14 cellular contexts compared by ENCODE assay signal in genomic region chr16:66976746-66977145, GRCh38. TPM values are rescaled to one million over a fixed set of nuclear protein-coding genes. Genes with fewer than 3 reads are reported as not detected.
A peak's percentile ranks its signal among the peaks of the same experiment; 100 is the strongest.
DNase-seq lines count a peak whose midpoint lies in the region; ATAC-seq lines count a peak whose summit lies in the region.
"Had no signal": no experiment of that assay in that cellular context is flagged by ENCODE, and none has a peak within 500 bp of the region (broad histone marks: within the 10 kb centered on the region; RNA-seq: fewer than 3 reads in every experiment).

No MANE protein-coding gene starts in this region.

- no CpG with 5 or more reads among the region's 13 CpGs for WGBS in neuronal stem cell (ENCODE audit: extremely low coverage in 2 of 2, insufficient read length in 2 of 2, insufficient replicate concordance in 1 of 2), 2 donors

- H3K14ac ChIP-seq in neuronal stem cell (ENCODE audit: low read length), result no peak overlapping the region

- no peaks in the 10 kb centered on the region for H3K36me3 ChIP-seq in neuronal stem cell (replicated peaks in 1 of 2; ENCODE audit: control insufficient read depth in 2 of 2, insufficient read depth in 2 of 2, low read length in 2 of 2)
- H3K36me3 ChIP-seq: lower lobe of right lung, spleen, tibial artery had no signal

- peak overlapping the region; percentile 70 for H2AK5ac ChIP-seq in neuronal stem cell (ENCODE audit: low read depth, low read length)

- ATAC-seq in GM18870 (IDR thresholded peaks at IDR 0.05; ENCODE audit: unreplicated experiment), result no peak

- peaks cover 2% of the 10 kb centered on the region for H3K79me1 ChIP-seq in neuronal stem cell (ENCODE audit: low read depth, low read length)

- no peaks in the 10 kb centered on the region for H3K27me3 Mint-ChIP-seq in activated T-helper 2 cell treated with anti-CD3 and anti-CD28 coated beads, Interferon-gamma antibody, Interleukin-2, Interleukin-4, amounts not matched to agents 10 μg/mL and 5 μg/mL and 100 μg/mL, durations not matched to agents 14 hours and 24 hours and 36 hours (ENCODE audit: low read depth)

- intact Hi-C loops in activated T-helper 2 cell treated with anti-CD3 and anti-CD28 coated beads, Interferon-gamma antibody, Interleukin-2, Interleukin-4, amounts not matched to agents 10 μg/mL and 5 μg/mL and 100 μg/mL, durations not matched to agents 14 hours and 24 hours and 36 hours (cut with micrococcal nuclease), result loop anchor here (1.0 to 5.0 kb wide), 3 partner anchors 39 to 196 kb away; partner anchors contain the start of gene NOL3

- peaks cover 13% of the 10 kb centered on the region for H3K36me3 Mint-ChIP-seq in activated T-helper 2 cell treated with anti-CD3 and anti-CD28 coated beads, Interferon-gamma antibody, Interleukin-2, Interleukin-4, amounts not matched to agents 10 μg/mL and 5 μg/mL and 100 μg/mL, durations not matched to agents 14 hours and 24 hours and 36 hours (ENCODE audit: low read depth)
- H3K36me3 Mint-ChIP-seq: naive B cell had no signal

- H3K4me1 ChIP-seq in neuronal stem cell (ENCODE audit: control insufficient read depth in 2 of 2, insufficient read depth in 1 of 2, low read depth in 1 of 2, low read length in 2 of 2), result peaks cover 3 to 10% of the 10 kb centered on the region in 2 donors

- H2BK120ac ChIP-seq in neuronal stem cell (ENCODE audit: low read depth, low read length), result peak overlapping the region; percentile 61

- no peak overlapping the region for H3K4me3 ChIP-seq in neuronal stem cell (ENCODE audit: low read length in 2 of 2)
- H3K4me3 ChIP-seq: lower lobe of right lung, spleen, tibial artery had no signal

- H3K9ac ChIP-seq in neuronal stem cell (ENCODE audit: low read depth, low read length, poor library complexity), result peak overlapping the region; percentile 60

- H2AFZ ChIP-seq in neuronal stem cell (ENCODE audit: low read length), result peak overlapping the region; percentile 63

- no peak overlapping the region for H3K4me2 ChIP-seq in neuronal stem cell (ENCODE audit: insufficient read depth, low read length, poor library complexity, severe bottlenecking)

- H2BK15ac ChIP-seq in neuronal stem cell (ENCODE audit: low read length), result peak overlapping the region; percentile 91

- H2BK5ac ChIP-seq in neuronal stem cell (ENCODE audit: low read length), result no peak overlapping the region

- no peak overlapping the region for H3K23ac ChIP-seq in neuronal stem cell (ENCODE audit: low read depth, low read length, poor library complexity)

- no peaks in the 10 kb centered on the region for H3K9me3 Mint-ChIP-seq in activated T-helper 2 cell treated with anti-CD3 and anti-CD28 coated beads, Interferon-gamma antibody, Interleukin-2, Interleukin-4, amounts not matched to agents 10 μg/mL and 5 μg/mL and 100 μg/mL, durations not matched to agents 14 hours and 24 hours and 36 hours
- H3K9me3 Mint-ChIP-seq: naive B cell had no signal

- no peak overlapping the region for H4K91ac ChIP-seq in neuronal stem cell (ENCODE audit: low read depth, low read length, poor library complexity)

- H3K27ac ChIP-seq in neuronal stem cell (replicated peaks; ENCODE audit: low read length) (no peak overlapping the region), caudate nucleus (ENCODE audit: low read depth, low read length) (no peak overlapping the region)
- H3K27ac ChIP-seq: lower lobe of right lung, spleen, tibial artery had no signal

- H3K27me3 ChIP-seq in neuronal stem cell (ENCODE audit: control insufficient read depth in 3 of 3, insufficient read depth in 3 of 3, low read depth in 1 of 3, low read length in 3 of 3), result peaks cover 0 to 6% (median 4%) of the 10 kb centered on the region in 3 experiments

- peak overlapping the region; percentile 57 for H3K18ac ChIP-seq in neuronal stem cell (ENCODE audit: low read length)

- peaks cover 43% of the 10 kb centered on the region for H3K4me1 Mint-ChIP-seq in activated T-helper 2 cell treated with anti-CD3 and anti-CD28 coated beads, Interferon-gamma antibody, Interleukin-2, Interleukin-4, amounts not matched to agents 10 μg/mL and 5 μg/mL and 100 μg/mL, durations not matched to agents 14 hours and 24 hours and 36 hours (ENCODE audit: low read depth)

- DNase-seq in HK-2 (ENCODE audit: unreplicated experiment) (peak; percentile 41), neuronal stem cell (ENCODE audit: low spot score) (no peak), caudate nucleus (lab: John Stamatoyannopoulos, UW) (no peak)
- no peak for DNase-seq in activated T-helper 2 cell treated with anti-CD3 and anti-CD28 coated beads, Interferon-gamma antibody, Interleukin-2, Interleukin-4, amounts not matched to agents 10 μg/mL and 5 μg/mL and 100 μg/mL, durations not matched to agents 14 hours and 24 hours and 36 hours (ENCODE audit: low spot score)
- DNase-seq: activated gamma-delta T cell treated with Interleukin-2 at 50 U/mL for 16 hours; cortex of kidney; Karpas-422; lower lobe of right lung; naive B cell; NCI-H1092 treated with DMSO at 0.1 percent for 48 hours; NK-92 treated with Interleukin-12 subunit alpha and Interleukin-12 subunit beta, amount 100 ng/mL, for 24 hours; spleen; tibial artery had no signal

- no peak overlapping the region for H2BK12ac ChIP-seq in neuronal stem cell (ENCODE audit: low read length)

- no peak overlapping the region for H3K4me3 Mint-ChIP-seq in activated T-helper 2 cell treated with anti-CD3 and anti-CD28 coated beads, Interferon-gamma antibody, Interleukin-2, Interleukin-4, amounts not matched to agents 10 μg/mL and 5 μg/mL and 100 μg/mL, durations not matched to agents 14 hours and 24 hours and 36 hours (ENCODE audit: low read depth)

- no peak overlapping the region for H3K4ac ChIP-seq in neuronal stem cell (ENCODE audit: low read length)

- H3K9me3 ChIP-seq in neuronal stem cell (replicated peaks in 1 of 2; ENCODE audit: control insufficient read depth in 2 of 2, insufficient read depth in 1 of 2, low read depth in 1 of 2, low read length in 2 of 2), result no peaks in the 10 kb centered on the region
- H3K9me3 ChIP-seq: lower lobe of right lung, spleen, tibial artery had no signal

- H4K8ac ChIP-seq in neuronal stem cell (ENCODE audit: low read depth, low read length), result no peak overlapping the region

- peak overlapping the region; percentile 62 for H3K27ac Mint-ChIP-seq in activated T-helper 2 cell treated with anti-CD3 and anti-CD28 coated beads, Interferon-gamma antibody, Interleukin-2, Interleukin-4, amounts not matched to agents 10 μg/mL and 5 μg/mL and 100 μg/mL, durations not matched to agents 14 hours and 24 hours and 36 hours

RNA-seq across cellular contexts. Expression of gene CES4A, which starts 11.6 kb away (rescaled TPM):
- 29.8 and 30.1 TPM in 2 replicates for total RNA-seq in activated T-helper 2 cell treated with anti-CD3 and anti-CD28 coated beads, Interferon-gamma antibody, Interleukin-2, Interleukin-4, amounts not matched to agents 10 μg/mL and 5 μg/mL and 100 μg/mL, durations not matched to agents 14 hours and 24 hours and 36 hours
- polyA plus RNA-seq in neuronal stem cell (2013, experiment 1 of 2), result 0.54 TPM
- polyA plus RNA-seq in neuronal stem cell (2013, experiment 2 of 2), result 0.48 TPM

RNA-seq across cellular contexts. Expression of gene CES3, which starts 15.7 kb away (rescaled TPM):
- 9.4 and 10.6 TPM in 2 replicates for total RNA-seq in activated T-helper 2 cell treated with anti-CD3 and anti-CD28 coated beads, Interferon-gamma antibody, Interleukin-2, Interleukin-4, amounts not matched to agents 10 μg/mL and 5 μg/mL and 100 μg/mL, durations not matched to agents 14 hours and 24 hours and 36 hours
- polyA plus RNA-seq in neuronal stem cell (2013, experiment 1 of 2), result 2.4 TPM
- polyA plus RNA-seq in neuronal stem cell (2013, experiment 2 of 2), result 2.5 TPM

RNA-seq across cellular contexts. Expression of gene CES2, which starts 41.4 kb away (rescaled TPM):
- total RNA-seq in activated T-helper 2 cell treated with anti-CD3 and anti-CD28 coated beads, Interferon-gamma antibody, Interleukin-2, Interleukin-4, amounts not matched to agents 10 μg/mL and 5 μg/mL and 100 μg/mL, durations not matched to agents 14 hours and 24 hours and 36 hours, result 35.3 and 36.8 TPM in 2 replicates
- 14.6 TPM for polyA plus RNA-seq in neuronal stem cell (2013, experiment 1 of 2)
- polyA plus RNA-seq in neuronal stem cell (2013, experiment 2 of 2), result 15.0 TPM

RNA-seq across cellular contexts. Expression of gene CIAO2B, which starts 42.5 kb away (rescaled TPM):
- 161 and 165 TPM in 2 replicates for total RNA-seq in activated T-helper 2 cell treated with anti-CD3 and anti-CD28 coated beads, Interferon-gamma antibody, Interleukin-2, Interleukin-4, amounts not matched to agents 10 μg/mL and 5 μg/mL and 100 μg/mL, durations not matched to agents 14 hours and 24 hours and 36 hours
- 93.4 TPM for polyA plus RNA-seq in neuronal stem cell (2013, experiment 1 of 2)
- polyA plus RNA-seq in neuronal stem cell (2013, experiment 2 of 2), result 91.2 TPM

RNA-seq across cellular contexts. Expression of gene RRAD, which starts 51.4 kb away (rescaled TPM):
- 1.2 and 1.8 TPM in 2 replicates for total RNA-seq in activated T-helper 2 cell treated with anti-CD3 and anti-CD28 coated beads, Interferon-gamma antibody, Interleukin-2, Interleukin-4, amounts not matched to agents 10 μg/mL and 5 μg/mL and 100 μg/mL, durations not matched to agents 14 hours and 24 hours and 36 hours
- polyA plus RNA-seq in neuronal stem cell (2013, experiment 1 of 2), result 0.32 TPM
- 0.30 TPM for polyA plus RNA-seq in neuronal stem cell (2013, experiment 2 of 2)
